In genomic region chr4:70914631-70915030, GRCh38 we compare ENCODE assay signal across 1 cellular context.
TF ChIP-seq lines count a peak whose summit lies in the region.

No MANE protein-coding gene starts in this region.

TF ChIP-seq in WTC11, 78 proteins besides CTCF, POLR2A, EP300 and RAD21 (continued from another document):
- no peak for TF ChIP-seq STAT6 (CRISPR knock-in tag; conservative IDR thresholded peaks at IDR 0.05; ENCODE audit: low read depth)
